11 cellular contexts compared by ENCODE assay signal in the genomic region with DNA sequence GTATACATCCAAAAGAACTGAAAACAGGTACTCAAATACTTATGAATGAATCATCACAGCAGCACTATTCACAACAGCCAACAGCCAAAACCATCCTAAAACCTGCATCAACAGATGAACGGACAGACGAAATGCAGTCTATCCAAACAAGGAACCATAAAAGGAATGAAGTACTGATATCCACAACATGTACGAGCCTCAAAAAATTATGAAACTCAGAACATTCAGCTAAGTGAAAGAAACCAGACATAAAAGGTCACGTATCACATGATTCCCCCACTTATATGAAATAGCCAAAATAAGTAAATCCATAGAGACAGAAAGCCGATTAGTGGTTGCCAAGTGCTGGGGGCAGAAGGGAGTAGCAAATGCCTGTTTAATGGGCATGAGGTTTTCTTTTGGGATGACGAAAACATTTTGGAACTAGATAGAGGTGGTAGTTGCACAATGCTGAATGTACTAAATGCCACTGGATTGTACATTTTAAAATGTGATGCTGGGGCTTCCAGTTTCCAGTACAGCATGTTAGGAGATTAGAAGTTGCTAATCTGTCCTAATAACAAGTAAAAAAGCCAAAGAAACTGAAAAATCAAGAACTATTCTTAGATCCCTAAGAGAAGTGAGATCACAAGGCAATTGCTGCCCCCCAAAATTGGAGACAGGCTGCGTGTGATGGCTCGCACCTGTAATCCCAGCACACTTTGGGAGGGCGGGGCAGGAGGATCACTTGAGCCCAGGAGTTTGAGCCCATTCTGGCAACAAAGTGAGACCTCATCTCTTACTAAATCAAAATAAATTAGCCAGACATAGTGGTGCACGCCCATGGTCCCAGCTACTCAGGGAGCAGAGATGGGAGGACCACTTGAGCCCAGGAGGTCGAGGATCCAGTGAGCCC. TPM values are rescaled to one million over a fixed set of nuclear protein-coding genes. Genes with fewer than 3 reads are reported as not detected.
DNase-seq lines count a peak whose midpoint lies in the region; ATAC-seq, FAIRE-seq and TF ChIP-seq lines count a peak whose summit lies in the region.
"Had no signal": no experiment of that assay in that cellular context is flagged by ENCODE, and none has a peak within 500 bp of the region (broad histone marks: within the 10 kb centered on the region; RNA-seq: fewer than 3 reads in every experiment).

No MANE protein-coding gene starts in this region.

- DNase-seq in CD8-positive, alpha-beta T cell = no peak
- DNase-seq in NCI-H446 (lab: John Stamatoyannopoulos, UW) = peak; percentile 40 to 53
- DNase-seq in endodermal cell = peak; percentile 15
- no peak for DNase-seq in osteocyte (ENCODE audit: extremely low spot score, unreplicated experiment)
- no peak for DNase-seq in NCI-H1694 treated with DMSO at 0.1 percent for 48 hours (lab: John Stamatoyannopoulos, UW)
- no peak for DNase-seq in NCI-H748 treated with DMSO at 0.1 percent for 48 hours (lab: John Stamatoyannopoulos, UW)
- DNase-seq in RCC 7860 (ENCODE audit: low spot score) = no peak
- DNase-seq: stimulated activated CD4-positive, alpha-beta T cell treated with anti-CD3 and anti-CD28 coated beads, Interleukin-2, amount 100 ng/mL, for 24 hours had no signal

- CTCF ChIA-PET in CD8-positive, alpha-beta T cell (lab: Charles Lee) = interaction anchor here (1.8 to 2.4 kb wide), 2 partner anchors 14 kb away, joined by 8 to 12 read pairs; no protein-coding TSS in a partner anchor

- peaks cover 2% of the 10 kb centered on the region for H3K36me3 Mint-ChIP-seq in CD8-positive, alpha-beta T cell
- H3K36me3 Mint-ChIP-seq in endodermal cell (ENCODE audit: low read depth) (peaks cover 5% of the 10 kb centered on the region), osteocyte (ENCODE audit: unreplicated experiment) (no peaks in the 10 kb centered on the region)

- H3K4me1 ChIP-seq in CD8-positive, alpha-beta T cell (ENCODE audit: insufficient read depth, low read length) = peaks cover 9% of the 10 kb centered on the region
- no peaks in the 10 kb centered on the region for H3K4me1 ChIP-seq in endodermal cell (ENCODE audit: control insufficient read depth, insufficient read depth, low read length)

- 93 to 95% methylated on average over 9 to 11 of the region's 11 CpGs for WGBS in endodermal cell (ENCODE audit: insufficient coverage in 1 of 2, insufficient read length in 1 of 2), 2 experiments

- FAIRE-seq in RCC 7860 (lab: Jason Lieb, UNC) = no peak

- H3K9me3 Mint-ChIP-seq in CD8-positive, alpha-beta T cell = no peaks in the 10 kb centered on the region
- no peaks in the 10 kb centered on the region for H3K9me3 Mint-ChIP-seq in endodermal cell
- H3K9me3 Mint-ChIP-seq in osteocyte (ENCODE audit: unreplicated experiment) = no peaks in the 10 kb centered on the region
- H3K9me3 Mint-ChIP-seq: dendritic cell treated with granulocyte-macrophage colony-stimulating factor and Interleukin-4, amounts not matched to agents 40 ng/mL and 50 ng/mL, for 4 days had no signal

- no peak overlapping the region for H3K9ac ChIP-seq in endodermal cell (ENCODE audit: extremely low read depth, low read length, poor library complexity, severe bottlenecking)

- no peaks in the 10 kb centered on the region for H3K36me3 ChIP-seq in CD8-positive, alpha-beta T cell (ENCODE audit: insufficient read depth, low read length)
- H3K36me3 ChIP-seq in endodermal cell (ENCODE audit: control insufficient read depth, insufficient read depth, low read length) = no peaks in the 10 kb centered on the region

- H3K4me1 Mint-ChIP-seq in CD8-positive, alpha-beta T cell (ENCODE audit: low read depth) = peaks cover 58% of the 10 kb centered on the region
- H3K4me1 Mint-ChIP-seq in endodermal cell (peaks cover 6% of the 10 kb centered on the region), osteocyte (ENCODE audit: unreplicated experiment) (peaks cover 41% of the 10 kb centered on the region)

- ATAC-seq in CD8-positive, alpha-beta T cell = no peak
- ATAC-seq in HG03196 (IDR thresholded peaks at IDR 0.05; ENCODE audit: unreplicated experiment) = no peak

- peak overlapping the region; percentile 42 for H3K27ac Mint-ChIP-seq in CD8-positive, alpha-beta T cell
- H3K27ac Mint-ChIP-seq in endodermal cell (no peak overlapping the region), osteocyte (ENCODE audit: unreplicated experiment) (peak overlapping the region; percentile 38)
- H3K27ac Mint-ChIP-seq: dendritic cell treated with granulocyte-macrophage colony-stimulating factor and Interleukin-4, amounts not matched to agents 40 ng/mL and 50 ng/mL, for 4 days had no signal

- intact Hi-C loops in CD8-positive, alpha-beta T cell (cut with DNase I, micrococcal nuclease) = no loop called here

- H3K27me3 Mint-ChIP-seq in CD8-positive, alpha-beta T cell (ENCODE audit: low read depth) = no peaks in the 10 kb centered on the region
- H3K27me3 Mint-ChIP-seq in endodermal cell (ENCODE audit: insufficient read depth) (no peaks in the 10 kb centered on the region), osteocyte (ENCODE audit: unreplicated experiment) (no peaks in the 10 kb centered on the region)
- H3K27me3 Mint-ChIP-seq: dendritic cell treated with granulocyte-macrophage colony-stimulating factor and Interleukin-4, amounts not matched to agents 40 ng/mL and 50 ng/mL, for 4 days had no signal

- H3K27me3 ChIP-seq in CD8-positive, alpha-beta T cell (ENCODE audit: insufficient read depth, low read length) = no peaks in the 10 kb centered on the region
- H3K27me3 ChIP-seq in endodermal cell (ENCODE audit: control insufficient read depth, insufficient read depth, low read length, poor library complexity, severe bottlenecking) = no peaks in the 10 kb centered on the region

- no peak overlapping the region for H3K4me3 Mint-ChIP-seq in CD8-positive, alpha-beta T cell
- H3K4me3 Mint-ChIP-seq in endodermal cell (no peak overlapping the region), osteocyte (ENCODE audit: unreplicated experiment) (no peak overlapping the region)
- H3K4me3 Mint-ChIP-seq: dendritic cell treated with granulocyte-macrophage colony-stimulating factor and Interleukin-4, amounts not matched to agents 40 ng/mL and 50 ng/mL, for 4 days had no signal

- H3K4me3 ChIP-seq in CD8-positive, alpha-beta T cell (ENCODE audit: low read depth, low read length) = no peak overlapping the region
- H3K4me3 ChIP-seq in endodermal cell (ENCODE audit: low read length) = no peak overlapping the region
- H3K4me3 ChIP-seq: lung had no signal

- no peak for TF ChIP-seq CTCF in CD8-positive, alpha-beta T cell (IDR thresholded peaks at IDR 0.05)
- TF ChIP-seq CTCF in endodermal cell (conservative IDR thresholded peaks at IDR 0.05) (no peak), osteocyte (IDR thresholded peaks at IDR 0.05) (no peak)

- H3K27ac ChIP-seq in CD8-positive, alpha-beta T cell (ENCODE audit: low read depth, low read length) = no peak overlapping the region
- no peak overlapping the region for H3K27ac ChIP-seq in endodermal cell (ENCODE audit: low read depth, low read length)

- no peaks in the 10 kb centered on the region for H3K9me3 ChIP-seq in CD8-positive, alpha-beta T cell (ENCODE audit: low read length)
- H3K9me3 ChIP-seq in endodermal cell (ENCODE audit: control insufficient read depth, low read length) = no peaks in the 10 kb centered on the region

- POLR2A ChIA-PET in CD8-positive, alpha-beta T cell (lab: Charles Lee) = no interaction called here

RNA-seq across cellular contexts. Expression of a gene that starts 25.3 kb away (rescaled TPM):
- total RNA-seq in CD8-positive, alpha-beta T cell = 10 to 100 TPM; 50.0 to 51.1 TPM
- 100 to 1,000 TPM in 1 of 2 donors, 10 to 100 TPM in 1; 96.6 to 116 TPM for total RNA-seq in endodermal cell
- polyA plus RNA-seq in endodermal cell (2013, experiment 1 of 2) = 119 TPM
- polyA plus RNA-seq in endodermal cell (2013, experiment 2 of 2) = 110 TPM
- total RNA-seq in osteocyte = 179 and 187 TPM in 2 replicates

Comparison
In these comparisons a context has a peak if more than half of its experiments do, and no peak if none do; other contexts are left out.
1. DNase-seq: peak in NCI-H446 (2 of 2) and endodermal cell (single experiment); none in CD8-positive, alpha-beta T cell (0 of 7), osteocyte (single experiment), NCI-H1694 treated with DMSO at 0.1 percent for 48 hours (single experiment), NCI-H748 treated with DMSO at 0.1 percent for 48 hours (single experiment) and RCC 7860 (single experiment).